Comparison of ENCODE assay signal across 11 cellular contexts in genomic region chr17:79747508-79748295, GRCh38. TPM values are rescaled to one million over a fixed set of nuclear protein-coding genes. Genes with fewer than 3 reads are reported as not detected.
A peak's percentile ranks its signal among the peaks of the same experiment; 100 is the strongest.
DNase-seq lines count a peak whose midpoint lies in the region; ATAC-seq and TF ChIP-seq lines count a peak whose summit lies in the region.
"Had no signal": no experiment of that assay in that cellular context is flagged by ENCODE, and none has a peak within 500 bp of the region (broad histone marks: within the 10 kb centered on the region; RNA-seq: fewer than 3 reads in every experiment).

No MANE protein-coding gene starts in this region.

- H3K9me3 ChIP-seq in ES-I3 (ENCODE audit: control insufficient read depth, insufficient read depth, low read length): no peaks in the 10 kb centered on the region
- H3K9me3 ChIP-seq in neural progenitor cell (ENCODE audit: low read depth): no peaks in the 10 kb centered on the region
- H3K9me3 ChIP-seq: suprapubic skin had no signal

- no peaks in the 10 kb centered on the region for H3K79me2 ChIP-seq in neural progenitor cell (ENCODE audit: low read depth)

- H3K36me3 Mint-ChIP-seq in chondrocyte (ENCODE audit: low read depth) (no peaks in the 10 kb centered on the region), neural progenitor cell (no peaks in the 10 kb centered on the region)

- no peak for ATAC-seq in GM18858 (IDR thresholded peaks at IDR 0.05; ENCODE audit: unreplicated experiment)
- no peak for ATAC-seq in HG02885 (IDR thresholded peaks at IDR 0.05; ENCODE audit: poor library complexity, unreplicated experiment)

- no peak overlapping the region for H2AFZ ChIP-seq in neural progenitor cell (replicated peaks)

- peaks cover 38% of the 10 kb centered on the region for H3F3A ChIP-seq in neural progenitor cell (ENCODE audit: low read depth)

- peak overlapping the region; percentile 89 for H3K4me2 ChIP-seq in neural progenitor cell

- DNase-seq in NCI-H1092 treated with DMSO at 0.1 percent for 48 hours (lab: John Stamatoyannopoulos, UW): peak; percentile 32
- no peak for DNase-seq in chondrocyte (ENCODE audit: low spot score)
- peak; percentile 90 for DNase-seq in neural progenitor cell (ENCODE audit: low spot score)
- no peak for DNase-seq in RPMI8226
- DNase-seq: activated CD4-positive, alpha-beta T cell treated with anti-CD3 and anti-CD28 coated beads for 48 hours; Karpas-422; OCI-M1 had no signal

- H3K9ac ChIP-seq in ES-I3 (ENCODE audit: low read depth, low read length) (peak overlapping the region; percentile 46; the same call in 1 of the 2 replicates), neural progenitor cell (no peak overlapping the region)

- no peaks in the 10 kb centered on the region; the same call in 1 of the 2 replicates for H3K4me1 ChIP-seq in ES-I3 (ENCODE audit: insufficient read depth, low read length)
- peaks cover 26% of the 10 kb centered on the region for H3K4me1 ChIP-seq in neural progenitor cell

- H3K27me3 Mint-ChIP-seq in chondrocyte (ENCODE audit: low read depth): peaks cover 25% of the 10 kb centered on the region
- H3K27me3 Mint-ChIP-seq in neural progenitor cell (ENCODE audit: insufficient read depth, low read depth): peaks cover 30% of the 10 kb centered on the region

- peaks cover 22% of the 10 kb centered on the region for H4K20me1 ChIP-seq in neural progenitor cell (ENCODE audit: low read depth)

- peak overlapping the region; percentile 46 for H3K4me3 ChIP-seq in neural progenitor cell
- H3K4me3 ChIP-seq: suprapubic skin had no signal

- no peaks in the 10 kb centered on the region for H3K9me3 Mint-ChIP-seq in chondrocyte (ENCODE audit: low read depth)
- no peaks in the 10 kb centered on the region for H3K9me3 Mint-ChIP-seq in neural progenitor cell

- H3K4me1 Mint-ChIP-seq in chondrocyte (ENCODE audit: low read depth) (peaks cover 18% of the 10 kb centered on the region), neural progenitor cell (peaks cover 33% of the 10 kb centered on the region)

- TF ChIP-seq CTCF in chondrocyte (IDR thresholded peaks at IDR 0.05) (no peak), neural progenitor cell (IDR thresholded peaks at IDR 0.05) (no peak)

- H3K27ac ChIP-seq in neural progenitor cell: no peak overlapping the region
- H3K27ac ChIP-seq: suprapubic skin had no signal

- H3K27ac Mint-ChIP-seq in chondrocyte (ENCODE audit: unreplicated experiment) (peak overlapping the region; percentile 17), neural progenitor cell (no peak overlapping the region)

- peak overlapping the region; percentile 38 for H3K4me3 Mint-ChIP-seq in chondrocyte (ENCODE audit: unreplicated experiment)
- peak overlapping the region; percentile 86 for H3K4me3 Mint-ChIP-seq in neural progenitor cell

- H3K27me3 ChIP-seq in neural progenitor cell: peaks cover 88% of the 10 kb centered on the region

- H3K36me3 ChIP-seq in ES-I3 (ENCODE audit: insufficient read depth, low read length): no peaks in the 10 kb centered on the region
- H3K36me3 ChIP-seq in neural progenitor cell: no peaks in the 10 kb centered on the region
- H3K36me3 ChIP-seq: suprapubic skin had no signal

RNA-seq across cellular contexts. Expression of gene ENPP7, which starts 17.0 kb away (rescaled TPM):
- not detected in 3 replicates for total RNA-seq in chondrocyte
- total RNA-seq in neural progenitor cell (ENCODE audit: low replicate concordance): not detected in 2 replicates
- total RNA-seq: suprapubic skin had no signal

RNA-seq across cellular contexts. Expression of gene CBX2, which starts 30.2 kb away (rescaled TPM):
- 4.1 to 11.8 TPM (median 4.9 TPM) in 3 replicates for total RNA-seq in chondrocyte
- 53.5 and 155 TPM in 2 replicates for total RNA-seq in neural progenitor cell (ENCODE audit: low replicate concordance)

RNA-seq across cellular contexts. Expression of gene CBX8, which starts 49.2 kb away (rescaled TPM):
- total RNA-seq in chondrocyte (4.6 to 8.3 TPM (median 6.1 TPM) in 3 replicates), neural progenitor cell (ENCODE audit: low replicate concordance) (2.8 and 15.2 TPM in 2 replicates)

Comparison
In these comparisons a context has a peak if more than half of its experiments do, and no peak if none do; other contexts are left out.
1. DNase-seq: peak in NCI-H1092 treated with DMSO at 0.1 percent for 48 hours (single experiment) and neural progenitor cell (single experiment); none in chondrocyte (single experiment) and RPMI8226 (single experiment).